Comparison of ENCODE assay signal across 14 cellular contexts in genomic region chr10:100359030-100359432, GRCh38. TPM values are rescaled to one million over a fixed set of nuclear protein-coding genes. Genes with fewer than 3 reads are reported as not detected.
DNase-seq lines count a peak whose midpoint lies in the region; ATAC-seq and TF ChIP-seq lines count a peak whose summit lies in the region.
"Had no signal": no experiment of that assay in that cellular context is flagged by ENCODE, and none has a peak within 500 bp of the region (broad histone marks: within the 10 kb centered on the region; RNA-seq: fewer than 3 reads in every experiment).

No MANE protein-coding gene starts in this region.

- H3K36me3 Mint-ChIP-seq in GM23338 (ENCODE audit: low read depth): peaks cover 93% of the 10 kb centered on the region
- peaks cover 76% of the 10 kb centered on the region for H3K36me3 Mint-ChIP-seq in neural crest cell (ENCODE audit: low read depth)

- POLR2A ChIA-PET in RWPE1 (lab: Yijun Ruan, JAX; ENCODE audit: low non-redundant PET): interaction anchor here (0.6 kb wide), 1 partner anchor 456 kb away, joined by 4 read pairs; no protein-coding TSS in a partner anchor

- no peaks in the 10 kb centered on the region for H3K9me3 ChIP-seq in BE2C
- H3K9me3 ChIP-seq: stomach had no signal

- no peaks in the 10 kb centered on the region for H3K9me3 Mint-ChIP-seq in GM23338
- no peaks in the 10 kb centered on the region for H3K9me3 Mint-ChIP-seq in neural crest cell
- H3K9me3 Mint-ChIP-seq: activated T-cell treated with anti-CD3 and anti-CD28 coated beads, Interleukin-2, amount 50 U/mL, for 4 hours; CD8-positive, alpha-beta memory T cell had no signal

- H3F3A ChIP-seq in GM23338 (replicated peaks; ENCODE audit: low read depth): peaks cover 66% of the 10 kb centered on the region

- H3K4me3 ChIP-seq in GM23338 (no peak overlapping the region), BE2C (ENCODE audit: low read depth, low read length) (no peak overlapping the region)
- H3K4me3 ChIP-seq: stomach had no signal

- H3K4me1 Mint-ChIP-seq in GM23338 (peaks cover 45% of the 10 kb centered on the region), neural crest cell (peaks cover 90% of the 10 kb centered on the region)

- H3K27me3 ChIP-seq in GM23338 (ENCODE audit: insufficient read depth): no peaks in the 10 kb centered on the region
- no peaks in the 10 kb centered on the region for H3K27me3 ChIP-seq in BE2C
- H3K27me3 ChIP-seq: brain microvascular endothelial cell, stomach had no signal

- H3K4me2 ChIP-seq in GM23338: peak overlapping the region; percentile 57

- H4K20me1 ChIP-seq in GM23338 (replicated peaks; ENCODE audit: insufficient read depth): peaks cover 77% of the 10 kb centered on the region

- H3K79me2 ChIP-seq in GM23338 (replicated peaks; ENCODE audit: insufficient read depth): peaks cover 51% of the 10 kb centered on the region

- TF ChIP-seq CTCF in GM23338 (conservative IDR thresholded peaks at IDR 0.05; ENCODE audit: low read depth in 2 of 2) (no peak), RWPE1 (conservative IDR thresholded peaks at IDR 0.05; ENCODE audit: low read depth) (no peak), neural crest cell (conservative IDR thresholded peaks at IDR 0.05) (no peak), BE2C (IDR thresholded peaks at IDR 0.05; ENCODE audit: low read depth, low read length) (no peak)

- H3K27ac Mint-ChIP-seq in GM23338 (peak overlapping the region; percentile 85), neural crest cell (ENCODE audit: unreplicated experiment) (peak overlapping the region; percentile 66)

- H3K4me3 Mint-ChIP-seq in GM23338 (peak overlapping the region; percentile 28; the same call in 2 of the 3 replicates), neural crest cell (peak overlapping the region; percentile 58)
- H3K4me3 Mint-ChIP-seq: activated T-cell treated with anti-CD3 and anti-CD28 coated beads, Interleukin-2, amount 50 U/mL, for 4 hours; CD8-positive, alpha-beta memory T cell had no signal

- DNase-seq in GM23338 (ENCODE audit: low spot score) (no peak), RWPE1 (ENCODE audit: low spot score) (no peak), dermis blood vessel endothelial cell (peak; percentile 64), neural crest cell (ENCODE audit: low read depth, low spot score) (no peak), BE2C (no peak), kidney glomerular epithelial cell (lab: John Stamatoyannopoulos, UW) (no peak)
- DNase-seq: activated T-cell treated with anti-CD3 and anti-CD28 coated beads, Interleukin-2, amount 50 U/mL, for 4 hours; brain microvascular endothelial cell; CD8-positive, alpha-beta memory T cell; MM.1S; stomach had no signal

- CTCF ChIA-PET in RWPE1 (lab: Yijun Ruan, JAX): interaction anchor here (0.6 to 0.8 kb wide), 2 partner anchors 11 to 20 kb away, joined by 3 to 9 read pairs; no protein-coding TSS in a partner anchor

- peaks cover 52% of the 10 kb centered on the region for H3K4me1 ChIP-seq in GM23338 (ENCODE audit: insufficient read depth)
- H3K4me1 ChIP-seq in BE2C: peaks cover 23% of the 10 kb centered on the region

- peak; percentile 53; the same call in 2 of the 3 replicates for ATAC-seq in GM23338
- ATAC-seq in GM19463 (IDR thresholded peaks at IDR 0.05; ENCODE audit: unreplicated experiment): no peak
- ATAC-seq in HG03521 (IDR thresholded peaks at IDR 0.05; ENCODE audit: unreplicated experiment): no peak
- ATAC-seq: activated T-cell treated with anti-CD3 and anti-CD28 coated beads, Interleukin-2, amount 50 U/mL, for 4 hours had no signal

- H2AFZ ChIP-seq in GM23338: no peak overlapping the region

- H3K27me3 Mint-ChIP-seq in GM23338 (ENCODE audit: insufficient read depth, low read depth, poor library complexity) (peaks cover 7% of the 10 kb centered on the region), neural crest cell (ENCODE audit: low read depth) (no peaks in the 10 kb centered on the region)
- H3K27me3 Mint-ChIP-seq: CD8-positive, alpha-beta memory T cell had no signal

- H3K27ac ChIP-seq in GM23338 (ENCODE audit: low read depth) (peak overlapping the region; percentile 93), RWPE1 (peak overlapping the region; percentile 67)
- H3K27ac ChIP-seq: brain microvascular endothelial cell, stomach had no signal

- H3K9me2 ChIP-seq in GM23338 (ENCODE audit: insufficient read depth): no peaks in the 10 kb centered on the region

- peaks cover 85% of the 10 kb centered on the region for H3K36me3 ChIP-seq in GM23338 (ENCODE audit: insufficient read depth)
- H3K36me3 ChIP-seq in BE2C: peaks cover 85% of the 10 kb centered on the region

TF ChIP-seq in GM23338, 12 proteins besides CTCF, POLR2A, EP300 and RAD21 (continues in another document):
- TF ChIP-seq REST (IDR thresholded peaks at IDR 0.05; ENCODE audit: unreplicated experiment) (no peak), EZH2 (IDR thresholded peaks at IDR 0.05; ENCODE audit: low read depth, unreplicated experiment) (no peak), CREB1 (CRISPR knock-in tag; IDR thresholded peaks at IDR 0.05; ENCODE audit: low read depth) (no peak)

RNA-seq across cellular contexts. Expression of gene SCD, which starts 12.0 kb away (rescaled TPM):
- total RNA-seq in GM23338 (2014; rRNA removed; shearing (Covaris generic)): 781 and 816 TPM in 2 replicates
- 325 and 338 TPM in 2 replicates for polyA plus RNA-seq in GM23338 (2016; fragmentation: Nextera tagmentation; extraction: Ambion mirVana)
- total RNA-seq in dermis blood vessel endothelial cell: 62.3 and 297 TPM in 2 replicates
- 969 and 975 TPM in 2 replicates for total RNA-seq in neural crest cell
- 240 TPM for polyA plus RNA-seq in BE2C (2012; ENCODE audit: insufficient read depth, insufficient read length, low read depth)

RNA-seq across cellular contexts. Expression of gene PKD2L1, which starts 29.0 kb away (rescaled TPM):
- not detected in 2 replicates for total RNA-seq in GM23338 (2014; rRNA removed; shearing (Covaris generic))
- not detected in 2 replicates for polyA plus RNA-seq in GM23338 (2016; fragmentation: Nextera tagmentation; extraction: Ambion mirVana)
- total RNA-seq in dermis blood vessel endothelial cell (not detected in 2 replicates), neural crest cell (0.14 TPM in 1 of 2 replicates, not detected in the other)
- polyA plus RNA-seq in BE2C (2012; ENCODE audit: insufficient read depth, insufficient read length, low read depth): not detected
- total RNA-seq: activated T-cell treated with anti-CD3 and anti-CD28 coated beads, Interleukin-2, amount 50 U/mL, for 4 hours; CD8-positive, alpha-beta memory T cell; epithelial cell of proximal tubule had no signal
- polyA plus RNA-seq: CD8-positive, alpha-beta memory T cell had no signal
